Comparison of ENCODE assay signal across 8 cellular contexts in genomic region chr1:23691499-23692307, GRCh38. TPM values are rescaled to one million over a fixed set of nuclear protein-coding genes. Genes with fewer than 3 reads are reported as not detected.
DNase-seq lines count a peak whose midpoint lies in the region; ATAC-seq and TF ChIP-seq lines count a peak whose summit lies in the region.

Gene RPL11 (plus strand): TSS chr1:23691806. CDS start chr1:23691824, 18 bp downstream.

- peak within 1 kb of the TSS; percentile 98 for H2AK5ac ChIP-seq in IMR-90 (ENCODE audit: low read depth, low read length)

- H3K4me3 ChIP-seq in IMR-90 (ENCODE audit: insufficient read depth, low read depth, low read length) (peak within 1 kb of the TSS; percentile 74), epithelial cell of esophagus (ENCODE audit: low read length) (peak within 1 kb of the TSS; percentile 100), mucosa of descending colon (peak within 1 kb of the TSS; percentile 79)

- H3K56ac ChIP-seq in IMR-90 (ENCODE audit: extremely low read depth, insufficient read depth, low read length), result peak within 1 kb of the TSS; percentile 86

- H3K14ac ChIP-seq in IMR-90 (replicated peaks; ENCODE audit: low read depth, low read length), result peak within 1 kb of the TSS; percentile 92

- H3K79me1 ChIP-seq in IMR-90 (ENCODE audit: low read depth in 1 of 2, low read length in 2 of 2), result peaks cover 13 to 46% of the 10 kb centered on the region in 2 experiments; a peak in 3 of 4 replicates

- no peaks in the 10 kb centered on the region for H3K27me3 ChIP-seq in IMR-90 (ENCODE audit: control insufficient read depth, insufficient read depth, low read length)

- in situ Hi-C loops in IMR-90 (cut with MboI; ENCODE audit: low sequenced_read_pairs), result no loop called here

- H4K91ac ChIP-seq in IMR-90 (ENCODE audit: insufficient read depth, low read depth, low read length), result peak within 1 kb of the TSS; percentile 59

- H3K4me2 ChIP-seq in IMR-90 (ENCODE audit: low read depth, low read length), result peak within 1 kb of the TSS; percentile 94

- H3K4ac ChIP-seq in IMR-90 (ENCODE audit: low read depth, low read length), result peak within 1 kb of the TSS; percentile 88

- peak within 1 kb of the TSS; percentile 72 for H3K27ac ChIP-seq in IMR-90 (ENCODE audit: insufficient read depth, low read length)

- peak within 1 kb of the TSS; percentile 92 for H3K9ac ChIP-seq in IMR-90 (ENCODE audit: low read depth, low read length)

- H4K5ac ChIP-seq in IMR-90 (ENCODE audit: low read depth, low read length), result peak within 1 kb of the TSS; percentile 31

- H2BK20ac ChIP-seq in IMR-90 (ENCODE audit: low read depth, low read length), result no peak within 1 kb of the TSS

- POLR2A ChIA-PET in IMR-90 (lab: Charles Lee; ENCODE audit: unreplicated experiment), result interaction anchor here (0.6 to 0.8 kb wide), 4 partner anchors 8 to 734 kb away, joined by 3 to 16 read pairs (median 4); no protein-coding TSS in a partner anchor

- peak within 1 kb of the TSS; percentile 92 for H2AK9ac ChIP-seq in IMR-90 (replicated peaks; ENCODE audit: low read depth, low read length, poor library complexity)

- H3K9me3 ChIP-seq in IMR-90 (ENCODE audit: control insufficient read depth, insufficient read depth, low read length) (no peaks in the 10 kb centered on the region), mucosa of descending colon (peaks cover 4% of the 10 kb centered on the region)

- peaks cover 17% of the 10 kb centered on the region for H3K9me1 ChIP-seq in IMR-90 (ENCODE audit: insufficient read depth, low read length)

- intact Hi-C loops in IMR-90 (cut with micrococcal nuclease) (loop anchor here (5.0 kb wide), 2 partner anchors 51 to 134 kb away; partner anchors contain the start of genes ELOA and ID3), mucosa of descending colon (cut with DNase I, micrococcal nuclease) (no loop called here)

- H3K4me1 ChIP-seq in IMR-90 (ENCODE audit: control insufficient read depth, insufficient read depth, low read length) (peaks cover 10% of the 10 kb centered on the region), mucosa of descending colon (ENCODE audit: low read depth) (peaks cover 41% of the 10 kb centered on the region)

- H2BK120ac ChIP-seq in IMR-90 (ENCODE audit: low read depth, low read length), result no peak within 1 kb of the TSS; the same call in 1 of the 2 replicates

- peak; percentile 84 for ATAC-seq in GM21526 (IDR thresholded peaks at IDR 0.05; ENCODE audit: low FRiP score, unreplicated experiment)
- ATAC-seq in IMR-90 (ENCODE audit: low read depth), result peak; percentile 98
- ATAC-seq in mucosa of descending colon, result peak; percentile 100

- H2BK15ac ChIP-seq in IMR-90 (ENCODE audit: low read depth, low read length), result 0 out of 3 replicates have a peak within 1 kb of the TSS, but pooled peaks have one; percentile 31

- H3K36me3 ChIP-seq in IMR-90 (ENCODE audit: control insufficient read depth, insufficient read depth, low read length) (peaks cover 36% of the 10 kb centered on the region), mucosa of descending colon (ENCODE audit: low read depth) (no peaks in the 10 kb centered on the region)

- DNase-seq in DMS 273 (lab: John Stamatoyannopoulos, UW; ENCODE audit: unreplicated experiment), result peak; percentile 99
- DNase-seq in IMR-90, result peak; percentile 97
- DNase-seq in OCI-M2 (lab: John Stamatoyannopoulos, UW; ENCODE audit: unreplicated experiment), result peak; percentile 73
- peak; percentile 80 for DNase-seq in activated T-cell treated with anti-CD3 and anti-CD28 coated beads for 4 hours
- DNase-seq in epithelial cell of esophagus (ENCODE audit: low read depth), result peak; percentile 97
- DNase-seq in mucosa of descending colon, result peak; percentile 89 to 93 (median 92)
- DNase-seq in stimulated activated CD8-positive, alpha-beta memory T cell treated with anti-CD3 and anti-CD28 coated beads, Interleukin-4, amount 100 ng/mL, for 24 hours (ENCODE audit: low read depth), result peak; percentile 80

- TF ChIP-seq RAD21 in IMR-90 (IDR thresholded peaks at IDR 0.05; ENCODE audit: low read length), result peak; percentile 26; the same call in 1 of the 2 replicates

- peak within 1 kb of the TSS; percentile 61 to 97 for H4K8ac ChIP-seq in IMR-90 (ENCODE audit: low read depth in 2 of 2, low read length in 2 of 2)

- CTCF ChIA-PET in IMR-90 (lab: Yijun Ruan, JAX), result interaction anchor here (0.6 to 1.3 kb wide), 4 partner anchors 18 to 80 kb away, joined by 3 to 5 read pairs (median 4); no protein-coding TSS in a partner anchor

- peak; percentile 84 for TF ChIP-seq CTCF in IMR-90 (conservative IDR thresholded peaks at IDR 0.05; ENCODE audit: low read depth, low read length)
- peak; percentile 89 for TF ChIP-seq CTCF in epithelial cell of esophagus (IDR thresholded peaks at IDR 0.05; ENCODE audit: insufficient read depth, low read depth, low read length, missing control alignments)
- TF ChIP-seq CTCF in mucosa of descending colon (IDR thresholded peaks at IDR 0.05), result peak; percentile 84

- dilution Hi-C loops in IMR-90 (cut with HindIII; ENCODE audit: low sequenced_read_pairs, unreplicated experiment), result no loop called here

- no TSS peak for BruUV-seq in IMR-90 (replicated peaks; lab: Mats Ljungman, UMichigan)

- peak within 1 kb of the TSS; percentile 30; the same call in 1 of the 2 replicates for H3K18ac ChIP-seq in IMR-90 (ENCODE audit: low read depth, low read length)

- H2AFZ ChIP-seq in IMR-90 (replicated peaks; ENCODE audit: low read length, poor library complexity), result peak within 1 kb of the TSS; percentile 83

- TF ChIP-seq POLR2A in IMR-90 (IDR thresholded peaks at IDR 0.05; ENCODE audit: low read depth, low read length), result peak; percentile 99

- H3K23ac ChIP-seq in IMR-90 (ENCODE audit: low read depth, low read length), result peak within 1 kb of the TSS; percentile 66

- WGBS in IMR-90 (ENCODE audit: extremely low coverage in 2 of 2, insufficient read length in 1 of 2), 2 experiments, result 0% methylated on average over 18 of the region's 45 CpGs; no CpG with 5 or more reads in 1 of the 2 experiments

- peaks cover 51% of the 10 kb centered on the region for H4K20me1 ChIP-seq in IMR-90 (ENCODE audit: insufficient read depth, low read length)

- H2BK5ac ChIP-seq in IMR-90 (ENCODE audit: low read depth, low read length, poor library complexity, severe bottlenecking), result peak within 1 kb of the TSS; percentile 81

TF ChIP-seq in IMR-90, 13 proteins besides CTCF, POLR2A, EP300 and RAD21:
- TF ChIP-seq USF2 (IDR thresholded peaks at IDR 0.05; ENCODE audit: low read depth, low read length) (no peak; the same call in 1 of the 2 replicates), CHD1 (IDR thresholded peaks at IDR 0.05; ENCODE audit: low read depth, low read length) (peak; percentile 88; the same call in 1 of the 2 replicates), MXI1 (IDR thresholded peaks at IDR 0.05; ENCODE audit: borderline replicate concordance, low read depth, low read length) (peak; percentile 89), SMC3 (IDR thresholded peaks at IDR 0.05; ENCODE audit: low read depth, low read length) (0 out of 2 replicates have a peak, but pooled peaks have one; percentile 19)

RNA-seq across cellular contexts. Expression of gene RPL11, which starts in this region (rescaled TPM):
- 452 and 980 TPM in 2 replicates for total RNA-seq in IMR-90 (2012; rRNA removed)
- polyA plus RNA-seq in IMR-90 (2012; rRNA removed), result 1,692 and 1,751 TPM in 2 replicates
- polyA plus RNA-seq in IMR-90 (2012; cell fraction: cytosol; rRNA removed), result 209 and 733 TPM in 2 replicates
- polyA plus RNA-seq in IMR-90 (2012; cell fraction: nucleus; rRNA removed; ENCODE audit: low replicate concordance), result 34.7 and 396 TPM in 2 replicates
- 100 to 1,000 TPM; 729 to 882 (median 820) TPM for total RNA-seq in mucosa of descending colon

Comparison
In these comparisons a context has a peak if more than half of its experiments do, and no peak if none do; other contexts are left out.
1. Peak in every context shown above with its lines: DNase-seq, ATAC-seq, H3K4me3 ChIP-seq and H3K27ac ChIP-seq.